In the genomic region with DNA sequence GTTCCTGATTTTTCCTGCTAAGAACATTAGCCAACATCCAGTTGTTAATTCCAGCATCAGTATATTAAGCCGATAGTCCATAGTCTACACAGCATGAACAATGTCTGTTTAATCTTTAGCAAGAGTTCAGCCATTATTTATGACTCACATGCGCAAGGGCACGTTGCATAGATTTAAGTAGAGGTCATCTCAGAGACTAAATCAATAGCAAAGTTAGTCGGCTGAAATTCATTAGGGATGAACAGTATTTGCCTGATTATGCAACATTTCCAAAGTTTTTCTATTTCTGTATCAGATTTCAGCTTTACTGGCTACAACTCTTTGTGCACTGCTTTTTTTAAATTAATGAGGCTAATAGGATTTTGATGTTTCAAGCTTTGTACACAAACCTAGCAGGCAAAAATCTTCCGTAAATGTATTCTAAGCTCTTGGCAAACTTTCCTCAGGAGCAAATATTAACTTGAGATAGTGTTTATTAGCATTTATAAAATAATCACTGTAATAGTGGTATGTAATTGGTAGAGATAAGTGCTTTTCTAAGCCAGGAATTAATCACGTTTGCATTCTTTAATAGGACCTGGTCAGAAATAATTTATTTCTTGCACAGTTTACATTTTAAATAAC, we compare ENCODE assay signal across 21 cellular contexts.
A peak's percentile ranks its signal among the peaks of the same experiment; 100 is the strongest.
DNase-seq lines count a peak whose midpoint lies in the region; ATAC-seq, FAIRE-seq and TF ChIP-seq lines count a peak whose summit lies in the region.
"Had no signal": no experiment of that assay in that cellular context is flagged by ENCODE, and none has a peak within 500 bp of the region (broad histone marks: within the 10 kb centered on the region; RNA-seq: fewer than 3 reads in every experiment).

No MANE protein-coding gene starts in this region.

- ATAC-seq in A549 (peak; percentile 70 to 91; a peak in 4 of 6 replicates), left cardiac atrium (no peak)
- ATAC-seq: esophagus mucosa had no signal

- DNase-seq in A549 (ENCODE audit: low read depth in 1 of 2, low spot score in 1 of 2) = peak; percentile 57 to 60
- DNase-seq in HFFc6 = peak; percentile 60
- peak; percentile 26 for DNase-seq in left kidney (ENCODE audit: low read depth, low spot score)
- no peak for DNase-seq in NCI-H526 (lab: John Stamatoyannopoulos, UW)
- no peak for DNase-seq in type B pancreatic cell (ENCODE audit: extremely low spot score, unreplicated experiment)
- no peak for DNase-seq in NAMALWA (ENCODE audit: low spot score)
- no peak for DNase-seq in left cardiac atrium
- DNase-seq: activated CD4-positive, alpha-beta T cell treated with anti-CD3 and anti-CD28 coated beads for 4 hours; activated effector memory CD4-positive, alpha-beta T cell treated with Interleukin-2 at 50 U/mL for 16 hours; kidney; NCI-H1092 treated with DMSO at 0.1 percent for 48 hours; NCI-H2171; retina; stimulated activated naive CD4-positive, alpha-beta T cell treated with Interleukin-2 at 50 U/mL for 16 hours; T1000; tibial artery had no signal

- no peaks in the 10 kb centered on the region for H3K36me3 Mint-ChIP-seq in HFFc6 (ENCODE audit: low read depth)
- H3K36me3 Mint-ChIP-seq in type B pancreatic cell = no peaks in the 10 kb centered on the region

- peak in 1 of 2 experiments; percentile 34; a peak in 1 of 5 replicates for TF ChIP-seq RAD21 in A549 (conservative IDR thresholded peaks at IDR 0.05 in 1 of 2, IDR thresholded peaks at IDR 0.05 in 1 of 2)

- peak; percentile 28 to 54; a peak in 1 of 5 replicates for TF ChIP-seq EP300 in A549 (IDR thresholded peaks at IDR 0.05)

- no peaks in the 10 kb centered on the region for H3K9me3 ChIP-seq in A549
- H3K9me3 ChIP-seq: HAP-1, Peyer's patch, tibial artery had no signal

- POLR2A ChIA-PET in A549 (lab: Yijun Ruan, JAX) = no interaction called here

- H3K4me1 Mint-ChIP-seq in HFFc6 (ENCODE audit: low read depth) (peaks cover 15% of the 10 kb centered on the region), type B pancreatic cell (ENCODE audit: unreplicated experiment) (peaks cover 4% of the 10 kb centered on the region)

- no peak overlapping the region for H3K27ac Mint-ChIP-seq in HFFc6
- H3K27ac Mint-ChIP-seq in type B pancreatic cell = no peak overlapping the region

- H3K27me3 Mint-ChIP-seq in HFFc6 (ENCODE audit: insufficient read depth) = no peaks in the 10 kb centered on the region
- peaks cover 4% of the 10 kb centered on the region for H3K27me3 Mint-ChIP-seq in type B pancreatic cell

- peak overlapping the region; percentile 46 for H3K4me2 ChIP-seq in A549

- no peak for TF ChIP-seq CTCF in A549 (IDR thresholded peaks at IDR 0.05)
- TF ChIP-seq CTCF in HFFc6 (IDR thresholded peaks at IDR 0.05) = no peak
- TF ChIP-seq CTCF in VCaP (conservative IDR thresholded peaks at IDR 0.05) = no peak
- no peak for TF ChIP-seq CTCF in type B pancreatic cell (conservative IDR thresholded peaks at IDR 0.05)

- no peak overlapping the region for H3K4me3 ChIP-seq in A549
- H3K4me3 ChIP-seq: HAP-1, Peyer's patch, SK-N-MC, tibial artery had no signal

- peak; percentile 84 for FAIRE-seq in A549 (lab: Jason Lieb, UNC)
- FAIRE-seq: kidney had no signal

- H3K9me3 Mint-ChIP-seq in HFFc6 = no peaks in the 10 kb centered on the region
- no peaks in the 10 kb centered on the region for H3K9me3 Mint-ChIP-seq in type B pancreatic cell

- no peak for TF ChIP-seq POLR2A in A549 (IDR thresholded peaks at IDR 0.05; ENCODE audit: low read length)

- peaks cover 22% of the 10 kb centered on the region for H3K4me1 ChIP-seq in A549
- H3K4me1 ChIP-seq: HAP-1 had no signal

- H3K4me3 Mint-ChIP-seq in HFFc6 (no peak overlapping the region), type B pancreatic cell (no peak overlapping the region)

- CTCF ChIA-PET in A549 (lab: Yijun Ruan, JAX) = no interaction called here

- WGBS in A549 (ENCODE audit: missing lambda C conversion rate) = 7% methylated on average over 6 of the region's 6 CpGs

- intact Hi-C loops in left cardiac atrium (cut with DNase I) = no loop called here

- peak overlapping the region in 1 of 2 experiments; percentile 3; a peak in 1 of 6 replicates for H3K27ac ChIP-seq in A549
- peak overlapping the region; percentile 40 for H3K27ac ChIP-seq in VCaP
- H3K27ac ChIP-seq: Peyer's patch, SK-N-MC, tibial artery had no signal

TF ChIP-seq in A549, 52 proteins besides CTCF, POLR2A, EP300 and RAD21:
- TF ChIP-seq MAFK (IDR thresholded peaks at IDR 0.05; ENCODE audit: partially characterized antibody) (no peak), RFX5 (IDR thresholded peaks at IDR 0.05) (no peak), ESRRA (IDR thresholded peaks at IDR 0.05; ENCODE audit: borderline replicate concordance, low read length) (peak; percentile 80; the same call in 1 of the 2 replicates), RNF2 (IDR thresholded peaks at IDR 0.05; ENCODE audit: borderline replicate concordance, low read depth) (no peak), RARB (CRISPR knock-in tag; IDR thresholded peaks at IDR 0.05) (no peak), MYC (IDR thresholded peaks at IDR 0.05; ENCODE audit: borderline replicate concordance, low read length) (no peak), GATA3 (IDR thresholded peaks at IDR 0.05; ENCODE audit: borderline replicate concordance) (peak; percentile 75; the same call in 1 of the 2 replicates), FOSL2 (IDR thresholded peaks at IDR 0.05) (peak; percentile 81), FOSL2 (CRISPR knock-in tag; IDR thresholded peaks at IDR 0.05) (peak; percentile 92), ZSCAN20 (CRISPR knock-in tag; IDR thresholded peaks at IDR 0.05) (no peak), CEBPB (IDR thresholded peaks at IDR 0.05) (peak; percentile 86 to 96), JUN (IDR thresholded peaks at IDR 0.05) (peak; percentile 24 to 53; a peak in 1 of 5 replicates), FOXS1 (CRISPR knock-in tag; IDR thresholded peaks at IDR 0.05) (no peak), JUNB (IDR thresholded peaks at IDR 0.05) (peak; percentile 82)
- TF ChIP-seq, protein P1, sequence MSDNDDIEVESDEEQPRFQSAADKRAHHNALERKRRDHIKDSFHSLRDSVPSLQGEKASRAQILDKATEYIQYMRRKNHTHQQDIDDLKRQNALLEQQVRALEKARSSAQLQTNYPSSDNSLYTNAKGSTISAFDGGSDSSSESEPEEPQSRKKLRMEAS (IDR thresholded peaks at IDR 0.05) = peak; percentile 70

Comparison
In these comparisons a context has a peak if more than half of its experiments do, and no peak if none do; other contexts are left out.
1. ATAC-seq: peak in A549 (2 of 2); none in left cardiac atrium (0 of 2).
2. DNase-seq: peak in A549 (2 of 2), HFFc6 (single experiment) and left kidney (single experiment); none in NCI-H526 (0 of 2), type B pancreatic cell (single experiment), NAMALWA (single experiment) and left cardiac atrium (single experiment).